In the genomic region with DNA sequence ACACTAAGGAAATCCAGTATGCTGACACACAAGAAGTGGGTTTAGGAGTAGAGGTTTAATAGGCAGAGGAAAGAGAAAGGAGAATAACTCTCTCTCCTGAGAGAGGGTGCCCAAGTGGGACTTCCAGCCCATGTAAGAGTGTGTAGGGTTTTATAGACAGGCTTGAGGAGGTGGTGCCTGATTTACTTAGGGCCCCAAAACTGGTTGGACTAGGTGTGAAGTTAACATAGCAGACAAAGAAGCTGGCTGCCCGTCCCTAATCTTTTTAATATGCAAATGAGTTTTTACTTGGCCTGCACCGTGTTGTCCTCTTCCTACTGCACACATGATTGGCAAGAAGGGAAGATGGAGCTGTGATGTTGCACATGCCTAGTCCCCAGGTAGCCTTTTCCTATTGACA, we compare ENCODE assay signal across 16 cellular contexts.
DNase-seq lines count a peak whose midpoint lies in the region; ATAC-seq, FAIRE-seq and TF ChIP-seq lines count a peak whose summit lies in the region.
"Had no signal": no experiment of that assay in that cellular context is flagged by ENCODE, and none has a peak within 500 bp of the region (broad histone marks: within the 10 kb centered on the region; RNA-seq: fewer than 3 reads in every experiment).

No MANE protein-coding gene starts in this region.

- H3K18ac ChIP-seq in H1 (ENCODE audit: extremely low read depth, low read length) (no peak overlapping the region), neuronal stem cell (ENCODE audit: low read length) (no peak overlapping the region)

- TF ChIP-seq CTCF in H1 (IDR thresholded peaks at IDR 0.05; ENCODE audit: control extremely low read depth in 1 of 3, insufficient read depth in 1 of 3, low read depth in 1 of 3, low read length in 3 of 3) = no peak

- H4K91ac ChIP-seq in H1 (replicated peaks; ENCODE audit: insufficient read length, low read length) = no peak overlapping the region
- no peak overlapping the region for H4K91ac ChIP-seq in neuronal stem cell (ENCODE audit: low read depth, low read length, poor library complexity)

- H3K4ac ChIP-seq in H1 (replicated peaks; ENCODE audit: insufficient read length, low read depth, low read length) (no peak overlapping the region), neuronal stem cell (ENCODE audit: low read length) (no peak overlapping the region)

- H3K27me3 Mint-ChIP-seq in activated T-helper 17 cell treated with anti-CD3 and anti-CD28 coated beads, Interleukin-2, amount 50 U/mL, for 72 hours = no peaks in the 10 kb centered on the region
- H3K27me3 Mint-ChIP-seq: CD8-positive, alpha-beta memory T cell had no signal

- no peak for ATAC-seq in GM18505 (IDR thresholded peaks at IDR 0.05; ENCODE audit: unreplicated experiment)
- ATAC-seq in activated T-helper 17 cell treated with anti-CD3 and anti-CD28 coated beads, Interleukin-2, amount 50 U/mL, for 72 hours (replicated peaks) = no peak
- ATAC-seq: GM12878, K562 had no signal

- no peak overlapping the region for H2AFZ ChIP-seq in H1 (ENCODE audit: low read length)
- peak overlapping the region; percentile 54 for H2AFZ ChIP-seq in neuronal stem cell (ENCODE audit: low read length)

- no peaks in the 10 kb centered on the region for H3K36me3 ChIP-seq in H1 (ENCODE audit: control insufficient read depth in 2 of 4, insufficient read depth in 4 of 4, low read length in 3 of 4)
- no peaks in the 10 kb centered on the region for H3K36me3 ChIP-seq in neuronal stem cell (replicated peaks in 1 of 2; ENCODE audit: control insufficient read depth in 2 of 2, insufficient read depth in 2 of 2, low read length in 2 of 2)
- H3K36me3 ChIP-seq: BLaER1 had no signal

- H3K4me3 ChIP-seq in H1 (ENCODE audit: extremely low read depth in 1 of 4, insufficient read depth in 2 of 4, low read depth in 3 of 4, low read length in 4 of 4) (no peak overlapping the region), neuronal stem cell (ENCODE audit: low read length in 2 of 2) (no peak overlapping the region)
- H3K4me3 ChIP-seq: BLaER1, GM12878, K562 had no signal

- H4K20me1 ChIP-seq in H1 (replicated peaks in 1 of 2; ENCODE audit: control insufficient read depth in 1 of 2, insufficient read depth in 2 of 2, low read length in 2 of 2) = no peaks in the 10 kb centered on the region
- H4K20me1 ChIP-seq: BLaER1 had no signal

- no peak overlapping the region for H3K4me3 Mint-ChIP-seq in activated T-helper 17 cell treated with anti-CD3 and anti-CD28 coated beads, Interleukin-2, amount 50 U/mL, for 72 hours
- H3K4me3 Mint-ChIP-seq: CD8-positive, alpha-beta memory T cell had no signal

- no peak overlapping the region for H3K9ac ChIP-seq in H1 (replicated peaks in 1 of 4; ENCODE audit: extremely low read depth in 1 of 4, low read depth in 3 of 4, low read length in 3 of 4)
- no peak overlapping the region for H3K9ac ChIP-seq in neuronal stem cell (ENCODE audit: low read depth, low read length, poor library complexity)
- H3K9ac ChIP-seq: BLaER1 had no signal

- H3K23me2 ChIP-seq in H1 (ENCODE audit: low read depth, low read length) = no peaks in the 10 kb centered on the region

- H2BK120ac ChIP-seq in H1 (replicated peaks; ENCODE audit: low read depth, low read length) (no peak overlapping the region), neuronal stem cell (ENCODE audit: low read depth, low read length) (no peak overlapping the region)

- 20% methylated on average over 2 of the region's 2 CpGs; no CpG with 5 or more reads in 1 of the 2 experiments for WGBS in H1 (ENCODE audit: extremely low coverage in 1 of 2, insufficient coverage in 1 of 2, insufficient read length in 1 of 2, insufficient replicate concordance in 2 of 2, low coverage in 1 of 2, low lambda C conversion rate in 2 of 2, missing lambda C conversion rate in 1 of 2), 2 experiments
- no CpG with 5 or more reads among the region's 2 CpGs for WGBS in neuronal stem cell (ENCODE audit: extremely low coverage in 2 of 2, insufficient read length in 2 of 2, insufficient replicate concordance in 1 of 2), 2 donors

- no peaks in the 10 kb centered on the region for H3K79me1 ChIP-seq in H1 (ENCODE audit: low read depth, low read length)
- no peaks in the 10 kb centered on the region for H3K79me1 ChIP-seq in neuronal stem cell (ENCODE audit: low read depth, low read length)

- no peak overlapping the region for H4K5ac ChIP-seq in H1 (ENCODE audit: insufficient read length, low read depth, low read length)

- H3K4me1 Mint-ChIP-seq in activated T-helper 17 cell treated with anti-CD3 and anti-CD28 coated beads, Interleukin-2, amount 50 U/mL, for 72 hours = no peaks in the 10 kb centered on the region
- H3K4me1 Mint-ChIP-seq: CD8-positive, alpha-beta memory T cell had no signal

- H3K14ac ChIP-seq in H1 (ENCODE audit: insufficient read length) = no peak overlapping the region
- no peak overlapping the region for H3K14ac ChIP-seq in neuronal stem cell (ENCODE audit: low read length)

- POLR2A ChIA-PET in H1 (lab: Charles Lee; ENCODE audit: partially characterized antibody) = no interaction called here

- TF ChIP-seq EP300 in H1 (IDR thresholded peaks at IDR 0.05; ENCODE audit: borderline replicate concordance in 1 of 2, low read depth in 2 of 2, low read length in 2 of 2) = no peak

- H3K4me2 ChIP-seq in H1 (ENCODE audit: insufficient read depth in 1 of 2, low read depth in 2 of 2, low read length in 2 of 2) (no peak overlapping the region), neuronal stem cell (ENCODE audit: insufficient read depth, low read length, poor library complexity, severe bottlenecking) (no peak overlapping the region)
- H3K4me2 ChIP-seq: BLaER1 had no signal

- no peak overlapping the region for H2BK12ac ChIP-seq in H1 (ENCODE audit: low read depth, low read length)
- H2BK12ac ChIP-seq in neuronal stem cell (ENCODE audit: low read length) = no peak overlapping the region

- H2BK5ac ChIP-seq in H1 (ENCODE audit: low read depth, low read length) (no peak overlapping the region), neuronal stem cell (ENCODE audit: low read length) (no peak overlapping the region)

- H2AK5ac ChIP-seq in H1 (ENCODE audit: low read depth, low read length) (no peak overlapping the region), neuronal stem cell (ENCODE audit: low read depth, low read length) (no peak overlapping the region)

- H3K9me3 ChIP-seq in H1 (ENCODE audit: insufficient read depth in 2 of 2, low read depth in 1 of 2, low read length in 1 of 2) (no peaks in the 10 kb centered on the region), neuronal stem cell (replicated peaks in 1 of 2; ENCODE audit: control insufficient read depth in 2 of 2, insufficient read depth in 1 of 2, low read depth in 1 of 2, low read length in 2 of 2) (peaks cover 0 to 3% of the 10 kb centered on the region in 2 donors)
- H3K9me3 ChIP-seq: BLaER1, Caco-2 had no signal

- FAIRE-seq in H1 (lab: Jason Lieb, UNC) = no peak
- FAIRE-seq: GM12878, K562 had no signal

- H3K79me2 ChIP-seq in H1 (ENCODE audit: control insufficient read depth in 1 of 2, insufficient read depth in 2 of 2, low read length in 2 of 2) = no peaks in the 10 kb centered on the region

- DNase-seq in NCI-H82 (lab: John Stamatoyannopoulos, UW) = peak; percentile 30
- no peak for DNase-seq in NCI-H82 treated with DMSO at 0.1 percent for 48 hours (lab: John Stamatoyannopoulos, UW; ENCODE audit: unreplicated experiment)
- DNase-seq in H1 (ENCODE audit: low read depth in 1 of 2, low spot score in 2 of 2) = no peak
- DNase-seq in neuronal stem cell (ENCODE audit: low spot score) = no peak
- DNase-seq in NCI-H2196 treated with DMSO at 0.1 percent for 48 hours (lab: John Stamatoyannopoulos, UW; ENCODE audit: unreplicated experiment) = no peak
- DNase-seq: 8988T; AML-193; Caco-2; CD8-positive, alpha-beta memory T cell; DMS53; H7 had no signal

- no peak overlapping the region for H2BK20ac ChIP-seq in H1 (ENCODE audit: low read length)

- H3K23ac ChIP-seq in H1 (ENCODE audit: insufficient read length) (no peak overlapping the region), neuronal stem cell (ENCODE audit: low read depth, low read length, poor library complexity) (no peak overlapping the region)

- peaks cover 16% of the 10 kb centered on the region for H3K9me3 Mint-ChIP-seq in activated T-helper 17 cell treated with anti-CD3 and anti-CD28 coated beads, Interleukin-2, amount 50 U/mL, for 72 hours

- H2BK15ac ChIP-seq in H1 (ENCODE audit: low read length) = no peak overlapping the region
- H2BK15ac ChIP-seq in neuronal stem cell (ENCODE audit: low read length) = no peak overlapping the region

- H3K27ac Mint-ChIP-seq in activated T-helper 17 cell treated with anti-CD3 and anti-CD28 coated beads, Interleukin-2, amount 50 U/mL, for 72 hours = no peak overlapping the region
- H3K27ac Mint-ChIP-seq: CD8-positive, alpha-beta memory T cell had no signal

- no peaks in the 10 kb centered on the region for H3K36me3 Mint-ChIP-seq in activated T-helper 17 cell treated with anti-CD3 and anti-CD28 coated beads, Interleukin-2, amount 50 U/mL, for 72 hours (ENCODE audit: low read depth)

- H3K56ac ChIP-seq in H1 (replicated peaks; ENCODE audit: insufficient read length, low read depth, low read length) = no peak overlapping the region

- TF ChIP-seq RAD21 in H1 (IDR thresholded peaks at IDR 0.05 in 1 of 2, conservative IDR thresholded peaks at IDR 0.05 in 1 of 2; ENCODE audit: low read depth in 2 of 2, low read length in 2 of 2) = no peak

- no peaks in the 10 kb centered on the region; a peak in 1 of 7 replicates for H3K27me3 ChIP-seq in H1 (replicated peaks in 1 of 4; ENCODE audit: control insufficient read depth in 3 of 4, extremely low read depth in 1 of 4, insufficient read depth in 3 of 4, low read length in 3 of 4)
- no peaks in the 10 kb centered on the region for H3K27me3 ChIP-seq in neuronal stem cell (ENCODE audit: control insufficient read depth in 3 of 3, insufficient read depth in 3 of 3, low read depth in 1 of 3, low read length in 3 of 3)
- H3K27me3 ChIP-seq: BLaER1 had no signal

- CTCF ChIA-PET in H1 (lab: Charles Lee; ENCODE audit: partially characterized antibody) = no interaction called here

- H3K27ac ChIP-seq in H1 (ENCODE audit: low read depth, low read length) (no peak overlapping the region), neuronal stem cell (replicated peaks; ENCODE audit: low read length) (no peak overlapping the region)
- H3K27ac ChIP-seq: BLaER1 had no signal

- TF ChIP-seq POLR2A in H1 (IDR thresholded peaks at IDR 0.05; ENCODE audit: control extremely low read depth in 1 of 2, low read depth in 2 of 2, low read length in 2 of 2) (no peak), GM18505 (IDR thresholded peaks at IDR 0.05; ENCODE audit: borderline replicate concordance, extremely low read depth, insufficient read depth, insufficient read length) (no peak)

- no peak overlapping the region for H4K8ac ChIP-seq in H1 (ENCODE audit: extremely low read depth, insufficient read depth, low read length)
- H4K8ac ChIP-seq in neuronal stem cell (ENCODE audit: low read depth, low read length) = no peak overlapping the region

- H3K4me1 ChIP-seq in H1 (replicated peaks in 1 of 4; ENCODE audit: control insufficient read depth in 3 of 4, insufficient read depth in 4 of 4, low read length in 3 of 4) = peaks cover 0 to 9% (median under 1%) of the 10 kb centered on the region in 4 experiments; a peak in 4 of 7 replicates
- peaks cover 0 to 5% of the 10 kb centered on the region in 2 donors for H3K4me1 ChIP-seq in neuronal stem cell (ENCODE audit: control insufficient read depth in 2 of 2, insufficient read depth in 1 of 2, low read depth in 1 of 2, low read length in 2 of 2)
- H3K4me1 ChIP-seq: BLaER1, Caco-2 had no signal

TF ChIP-seq in H1, 55 proteins besides CTCF, POLR2A, EP300 and RAD21 (continues in another document):
- no peak for TF ChIP-seq ASH2L (IDR thresholded peaks at IDR 0.05; ENCODE audit: low read length)
